In the genomic region with DNA sequence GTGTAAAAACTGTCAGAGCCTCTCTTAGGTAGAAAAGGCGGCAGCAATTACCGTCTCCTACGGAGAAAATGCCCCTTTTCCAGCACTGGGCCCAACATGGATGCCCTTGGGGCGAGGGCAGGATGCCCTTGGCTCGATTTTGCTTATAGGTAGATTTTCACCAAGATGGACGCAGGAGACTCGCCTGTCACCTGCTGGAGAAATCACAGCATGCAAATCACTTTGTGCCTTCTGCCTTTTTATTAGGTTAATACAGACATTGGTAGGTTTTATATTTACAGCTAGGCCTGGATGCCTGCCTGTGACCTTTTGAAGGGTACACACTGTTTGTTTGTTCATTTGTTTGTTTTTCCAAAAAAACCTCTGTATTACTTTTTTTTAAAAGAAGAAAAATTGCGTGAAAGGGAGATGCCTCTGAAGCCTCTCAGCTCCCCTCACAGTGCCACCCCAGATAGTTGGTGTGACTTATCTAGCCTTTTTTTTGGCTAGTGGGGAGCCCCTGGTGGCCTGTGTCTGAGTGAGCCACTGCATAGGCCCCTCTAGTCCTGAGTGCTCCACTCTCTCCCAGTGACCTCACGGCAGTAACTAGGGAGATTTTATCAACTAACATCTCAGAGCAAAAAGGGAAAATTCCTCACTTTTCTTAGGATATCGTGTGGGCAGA, we compare ENCODE assay signal across 1 cellular context.
TF ChIP-seq lines count a peak whose summit lies in the region.

No MANE protein-coding gene starts in this region.

TF ChIP-seq in GM12878, 131 proteins besides CTCF, POLR2A, EP300 and RAD21 (continued from another document):
- TF ChIP-seq TBL1XR1 (IDR thresholded peaks at IDR 0.05; ENCODE audit: low read depth, low read length) (no peak), BRCA1 (IDR thresholded peaks at IDR 0.05; ENCODE audit: low read depth, low read length) (no peak), NR2F1 (conservative IDR thresholded peaks at IDR 0.05) (peak; percentile 37; the same call in 1 of the 2 replicates), ASH2L (IDR thresholded peaks at IDR 0.05; ENCODE audit: borderline replicate concordance, low read depth) (no peak), HDAC6 (IDR thresholded peaks at IDR 0.05; ENCODE audit: unreplicated experiment) (no peak), IKZF2 (IDR thresholded peaks at IDR 0.05) (no peak), SMC3 (IDR thresholded peaks at IDR 0.05; ENCODE audit: borderline replicate concordance, low read length) (peak; percentile 42; the same call in 1 of the 2 replicates), BHLHE40 (IDR thresholded peaks at IDR 0.05; ENCODE audit: borderline replicate concordance in 1 of 2, low read depth in 2 of 2, low read length in 1 of 2) (peak; percentile 26 to 60; a peak in 3 of 4 replicates), EGR1 (IDR thresholded peaks at IDR 0.05; ENCODE audit: borderline replicate concordance in 1 of 2, low read depth in 2 of 2, low read length in 2 of 2) (no peak), MXI1 (IDR thresholded peaks at IDR 0.05; ENCODE audit: low read depth, low read length) (0 out of 2 replicates have a peak, but pooled peaks have one; percentile 33), FOXK2 (IDR thresholded peaks at IDR 0.05) (no peak), POU2F2 (IDR thresholded peaks at IDR 0.05; ENCODE audit: borderline replicate concordance, low read depth, low read length) (peak; percentile 33; the same call in 1 of the 3 replicates), MYB (IDR thresholded peaks at IDR 0.05; ENCODE audit: borderline replicate concordance, low read depth, low read length) (no peak), SIN3A (IDR thresholded peaks at IDR 0.05; ENCODE audit: low read depth, low read length) (0 out of 2 replicates have a peak, but pooled peaks have one; percentile 33), SP1 (IDR thresholded peaks at IDR 0.05; ENCODE audit: low read depth, low read length) (no peak), CBX3 (IDR thresholded peaks at IDR 0.05; ENCODE audit: borderline replicate concordance, low read depth) (no peak), STAT3 (IDR thresholded peaks at IDR 0.05; ENCODE audit: low read depth, low read length) (no peak), ZNF217 (IDR thresholded peaks at IDR 0.05) (peak; percentile 49; the same call in 1 of the 2 replicates)
- TF ChIP-seq, protein P1, sequence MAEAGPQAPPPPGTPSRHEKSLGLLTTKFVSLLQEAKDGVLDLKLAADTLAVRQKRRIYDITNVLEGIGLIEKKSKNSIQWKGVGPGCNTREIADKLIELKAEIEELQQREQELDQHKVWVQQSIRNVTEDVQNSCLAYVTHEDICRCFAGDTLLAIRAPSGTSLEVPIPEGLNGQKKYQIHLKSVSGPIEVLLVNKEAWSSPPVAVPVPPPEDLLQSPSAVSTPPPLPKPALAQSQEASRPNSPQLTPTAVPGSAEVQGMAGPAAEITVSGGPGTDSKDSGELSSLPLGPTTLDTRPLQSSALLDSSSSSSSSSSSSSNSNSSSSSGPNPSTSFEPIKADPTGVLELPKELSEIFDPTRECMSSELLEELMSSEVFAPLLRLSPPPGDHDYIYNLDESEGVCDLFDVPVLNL (IDR thresholded peaks at IDR 0.05; ENCODE audit: low read depth, low read length), result no peak
- TF ChIP-seq, protein P2, sequence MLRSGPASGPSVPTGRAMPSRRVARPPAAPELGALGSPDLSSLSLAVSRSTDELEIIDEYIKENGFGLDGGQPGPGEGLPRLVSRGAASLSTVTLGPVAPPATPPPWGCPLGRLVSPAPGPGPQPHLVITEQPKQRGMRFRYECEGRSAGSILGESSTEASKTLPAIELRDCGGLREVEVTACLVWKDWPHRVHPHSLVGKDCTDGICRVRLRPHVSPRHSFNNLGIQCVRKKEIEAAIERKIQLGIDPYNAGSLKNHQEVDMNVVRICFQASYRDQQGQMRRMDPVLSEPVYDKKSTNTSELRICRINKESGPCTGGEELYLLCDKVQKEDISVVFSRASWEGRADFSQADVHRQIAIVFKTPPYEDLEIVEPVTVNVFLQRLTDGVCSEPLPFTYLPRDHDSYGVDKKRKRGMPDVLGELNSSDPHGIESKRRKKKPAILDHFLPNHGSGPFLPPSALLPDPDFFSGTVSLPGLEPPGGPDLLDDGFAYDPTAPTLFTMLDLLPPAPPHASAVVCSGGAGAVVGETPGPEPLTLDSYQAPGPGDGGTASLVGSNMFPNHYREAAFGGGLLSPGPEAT (IDR thresholded peaks at IDR 0.05; ENCODE audit: low read depth), result no peak
- TF ChIP-seq, protein P3, sequence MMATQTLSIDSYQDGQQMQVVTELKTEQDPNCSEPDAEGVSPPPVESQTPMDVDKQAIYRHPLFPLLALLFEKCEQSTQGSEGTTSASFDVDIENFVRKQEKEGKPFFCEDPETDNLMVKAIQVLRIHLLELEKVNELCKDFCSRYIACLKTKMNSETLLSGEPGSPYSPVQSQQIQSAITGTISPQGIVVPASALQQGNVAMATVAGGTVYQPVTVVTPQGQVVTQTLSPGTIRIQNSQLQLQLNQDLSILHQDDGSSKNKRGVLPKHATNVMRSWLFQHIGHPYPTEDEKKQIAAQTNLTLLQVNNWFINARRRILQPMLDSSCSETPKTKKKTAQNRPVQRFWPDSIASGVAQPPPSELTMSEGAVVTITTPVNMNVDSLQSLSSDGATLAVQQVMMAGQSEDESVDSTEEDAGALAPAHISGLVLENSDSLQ (IDR thresholded peaks at IDR 0.05), result 0 out of 2 replicates have a peak, but pooled peaks have one; percentile 33
